21 cellular contexts compared by ENCODE assay signal in genomic region chr2:184113691-184114403, GRCh38.
DNase-seq lines count a peak whose midpoint lies in the region; ATAC-seq, FAIRE-seq and TF ChIP-seq lines count a peak whose summit lies in the region.
"Had no signal": no experiment of that assay in that cellular context is flagged by ENCODE, and none has a peak within 500 bp of the region (broad histone marks: within the 10 kb centered on the region; RNA-seq: fewer than 3 reads in every experiment).

No MANE protein-coding gene starts in this region.

- in situ Hi-C loops in KBM-7 (cut with MboI; ENCODE audit: low pct_unique_long_range_greater_than_20kb, low sequenced_read_pairs) = no loop called here

- no peak for DNase-seq in H54 (ENCODE audit: insufficient read length, low spot score)
- DNase-seq in HS-5 (ENCODE audit: low read depth) = peak; percentile 6
- no peak for DNase-seq in epithelial cell of prostate (ENCODE audit: low read depth, low spot score)
- DNase-seq in DMS114 treated with DMSO at 0.1 percent for 48 hours (lab: John Stamatoyannopoulos, UW; ENCODE audit: unreplicated experiment) = no peak
- no peak for DNase-seq in posterior cingulate gyrus
- no peak for DNase-seq in CD4-positive, alpha-beta memory T cell
- no peak for DNase-seq in KBM-7
- DNase-seq: activated CD4-positive, alpha-beta memory T cell treated with anti-CD3 and anti-CD28 coated beads for 36 hours; activated naive CD8-positive, alpha-beta T cell treated with anti-CD3 and anti-CD28 coated beads for 36 hours; activated T-cell treated with anti-CD3 and anti-CD28 coated beads, Interleukin-2, amount 50 U/mL, for 48 hours; caudate nucleus; effector CD8-positive, alpha-beta T cell; GF-D8; GOT3; hippocampal formation; left cardiac atrium; NCI-H1048; NCI-H82; stimulated activated CD4-positive, alpha-beta T cell treated with anti-CD3 and anti-CD28 coated beads, Interleukin-2, amount 100 ng/mL, for 48 hours had no signal

- no peaks in the 10 kb centered on the region for H3K36me3 ChIP-seq in CD4-positive, alpha-beta memory T cell (ENCODE audit: insufficient read depth, low read length)

- no peaks in the 10 kb centered on the region for H3K36me3 Mint-ChIP-seq in CD4-positive, alpha-beta memory T cell
- H3K36me3 Mint-ChIP-seq: activated CD4-positive, alpha-beta memory T cell treated with anti-CD3 and anti-CD28 coated beads for 36 hours; activated naive CD8-positive, alpha-beta T cell treated with anti-CD3 and anti-CD28 coated beads for 36 hours had no signal

- FAIRE-seq in H54 (lab: Jason Lieb, UNC) = peak; percentile 76
- FAIRE-seq: K562 had no signal

- POLR2A ChIA-PET in CD4-positive, alpha-beta memory T cell (lab: Charles Lee; ENCODE audit: partially characterized antibody) = no interaction called here

- peak overlapping the region; percentile 11 for H3K27ac ChIP-seq in epithelial cell of prostate
- no peak overlapping the region for H3K27ac ChIP-seq in CD4-positive, alpha-beta memory T cell (ENCODE audit: low read depth, low read length)

- H3K27me3 ChIP-seq in CD4-positive, alpha-beta memory T cell (ENCODE audit: insufficient read depth, low read length) = no peaks in the 10 kb centered on the region

- TF ChIP-seq POLR2A in H54 (IDR thresholded peaks at IDR 0.05; ENCODE audit: low read depth, low read length) = no peak

- H3K4me1 Mint-ChIP-seq in CD4-positive, alpha-beta memory T cell = no peaks in the 10 kb centered on the region
- H3K4me1 Mint-ChIP-seq: activated naive CD8-positive, alpha-beta T cell treated with anti-CD3 and anti-CD28 coated beads for 36 hours had no signal

- CTCF ChIA-PET in CD4-positive, alpha-beta memory T cell (lab: Charles Lee; ENCODE audit: partially characterized antibody) = no interaction called here

- peaks cover 0 to 9% (median 4%) of the 10 kb centered on the region in 8 donors for H3K9me3 Mint-ChIP-seq in CD4-positive, alpha-beta memory T cell

- peak; percentile 67 for ATAC-seq in GM18517 (IDR thresholded peaks at IDR 0.05; ENCODE audit: unreplicated experiment)
- ATAC-seq: K562, left cardiac atrium had no signal

- no peaks in the 10 kb centered on the region for H3K27me3 Mint-ChIP-seq in CD4-positive, alpha-beta memory T cell
- H3K27me3 Mint-ChIP-seq: activated CD4-positive, alpha-beta memory T cell treated with anti-CD3 and anti-CD28 coated beads for 36 hours; activated naive CD8-positive, alpha-beta T cell treated with anti-CD3 and anti-CD28 coated beads for 36 hours had no signal

- H3K4me3 ChIP-seq in CD4-positive, alpha-beta memory T cell (ENCODE audit: low read length in 2 of 2) = no peak overlapping the region
- H3K4me3 ChIP-seq: K562 had no signal

- H3K4me3 Mint-ChIP-seq in CD4-positive, alpha-beta memory T cell = no peak overlapping the region
- H3K4me3 Mint-ChIP-seq: activated CD4-positive, alpha-beta memory T cell treated with anti-CD3 and anti-CD28 coated beads for 36 hours; activated naive CD8-positive, alpha-beta T cell treated with anti-CD3 and anti-CD28 coated beads for 36 hours had no signal

- H3K9me3 ChIP-seq in CD4-positive, alpha-beta memory T cell (ENCODE audit: control insufficient read depth in 1 of 2, low read length in 2 of 2) = no peaks in the 10 kb centered on the region

- no peaks in the 10 kb centered on the region for H3K4me1 ChIP-seq in CD4-positive, alpha-beta memory T cell (ENCODE audit: insufficient read depth, low read length)

- H3K27ac Mint-ChIP-seq in CD4-positive, alpha-beta memory T cell = no peak overlapping the region
- H3K27ac Mint-ChIP-seq: activated CD4-positive, alpha-beta memory T cell treated with anti-CD3 and anti-CD28 coated beads for 36 hours; activated naive CD8-positive, alpha-beta T cell treated with anti-CD3 and anti-CD28 coated beads for 36 hours had no signal

- intact Hi-C loops in posterior cingulate gyrus (cut with DNase I) = no loop called here
- intact Hi-C loops in CD4-positive, alpha-beta memory T cell (cut with micrococcal nuclease) = no loop called here
